ENCODE assay signal across 1 cellular context in the genomic region with DNA sequence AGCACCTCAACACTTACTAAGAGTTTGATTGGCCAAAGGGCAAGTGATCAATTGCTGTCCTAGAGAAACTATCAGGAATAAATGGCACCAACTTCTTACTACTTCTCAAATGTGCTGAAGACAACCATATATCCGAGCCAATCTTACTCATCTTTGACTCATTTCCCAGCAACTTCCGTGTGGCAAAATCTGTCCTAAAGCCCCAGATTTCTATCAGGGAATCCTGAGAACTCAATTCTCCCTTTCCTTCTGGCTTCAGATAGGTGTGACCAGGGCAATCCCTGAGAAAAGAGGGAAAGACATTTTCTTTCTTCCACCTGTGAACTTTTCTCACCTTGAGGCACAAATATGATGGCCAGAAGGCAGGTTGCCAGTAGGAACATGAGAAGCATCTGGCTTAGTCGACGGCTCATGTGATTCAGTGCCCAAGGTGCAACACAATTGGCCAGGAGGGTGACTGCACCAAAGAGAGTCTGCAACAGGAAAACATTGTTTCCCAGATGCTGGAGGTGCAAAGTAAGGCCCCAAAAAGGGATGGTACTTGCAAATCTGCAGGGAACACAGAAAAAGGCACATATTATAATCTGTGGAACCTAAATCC.
TF ChIP-seq lines count a peak whose summit lies in the region.

No MANE protein-coding gene starts in this region.

TF ChIP-seq in endothelial cell of umbilical vein, 7 proteins besides CTCF, POLR2A, EP300 and RAD21 (continued from another document):
- TF ChIP-seq EZH2 (IDR thresholded peaks at IDR 0.05; ENCODE audit: borderline replicate concordance, low read depth, low read length, severe bottlenecking) (no peak), GATA2 (IDR thresholded peaks at IDR 0.05; ENCODE audit: insufficient read depth, insufficient read length, low read depth, low read length) (peak; percentile 98), JUN (IDR thresholded peaks at IDR 0.05; ENCODE audit: borderline replicate concordance, insufficient read depth, insufficient read length, low read depth) (peak; percentile 81), MYC (IDR thresholded peaks at IDR 0.05; ENCODE audit: low read depth, low read length) (no peak), POLR2AphosphoS5 (IDR thresholded peaks at IDR 0.05; ENCODE audit: insufficient read depth, low read depth, low read length) (peak; percentile 73)
